ENCODE assay signal across 2 cellular contexts in the genomic region with DNA sequence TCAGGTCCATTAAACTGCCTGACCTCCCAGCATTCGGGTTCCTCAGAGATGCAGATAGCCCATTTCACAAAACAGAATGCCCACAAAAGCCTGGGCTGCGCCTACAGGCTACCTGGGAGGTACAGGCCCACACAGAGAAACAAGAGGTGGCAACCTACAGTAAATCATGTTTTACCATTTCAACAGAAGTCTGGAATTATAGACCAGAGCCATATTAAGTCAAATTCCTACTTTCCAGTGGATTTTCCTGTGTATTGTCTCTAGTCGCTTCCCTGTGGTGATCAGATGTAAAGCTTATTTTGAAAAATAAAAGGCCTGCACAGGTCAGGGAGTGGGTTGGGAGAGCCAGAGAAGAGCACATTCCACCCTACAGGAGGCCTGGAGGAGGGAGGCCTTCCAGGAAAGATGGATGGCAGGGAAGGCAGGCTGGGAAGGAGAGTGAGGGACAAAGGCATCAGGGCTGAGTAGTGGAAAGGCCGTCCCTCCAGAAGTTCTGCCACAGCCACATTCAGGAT.
TF ChIP-seq lines count a peak whose summit lies in the region.

No MANE protein-coding gene starts in this region.

TF ChIP-seq in HepG2, 621 proteins besides CTCF, POLR2A, EP300 and RAD21:
- peak; percentile 61 for TF ChIP-seq TEAD3 (CRISPR knock-in tag; optimal IDR thresholded peaks at IDR 0.05; ENCODE audit: borderline replicate concordance)
- TF ChIP-seq ZBTB7B (CRISPR knock-in tag; IDR thresholded peaks at IDR 0.05), result no peak

TF ChIP-seq in H1, 55 proteins besides CTCF, POLR2A, EP300 and RAD21:
- TF ChIP-seq TEAD4 (IDR thresholded peaks at IDR 0.05; ENCODE audit: low read depth, low read length), result peak; percentile 96
- no peak for TF ChIP-seq SP1 (IDR thresholded peaks at IDR 0.05; ENCODE audit: low read depth, low read length)
- no peak for TF ChIP-seq MAFK (IDR thresholded peaks at IDR 0.05; ENCODE audit: low read depth, low read length)
- no peak for TF ChIP-seq POLR2AphosphoS5 (IDR thresholded peaks at IDR 0.05; ENCODE audit: low read depth, low read length)
- TF ChIP-seq SP4 (IDR thresholded peaks at IDR 0.05; ENCODE audit: low read length), result no peak
- TF ChIP-seq FOSL1 (IDR thresholded peaks at IDR 0.05; ENCODE audit: insufficient read depth, low read depth, low read length), result no peak
- TF ChIP-seq, protein P1, sequence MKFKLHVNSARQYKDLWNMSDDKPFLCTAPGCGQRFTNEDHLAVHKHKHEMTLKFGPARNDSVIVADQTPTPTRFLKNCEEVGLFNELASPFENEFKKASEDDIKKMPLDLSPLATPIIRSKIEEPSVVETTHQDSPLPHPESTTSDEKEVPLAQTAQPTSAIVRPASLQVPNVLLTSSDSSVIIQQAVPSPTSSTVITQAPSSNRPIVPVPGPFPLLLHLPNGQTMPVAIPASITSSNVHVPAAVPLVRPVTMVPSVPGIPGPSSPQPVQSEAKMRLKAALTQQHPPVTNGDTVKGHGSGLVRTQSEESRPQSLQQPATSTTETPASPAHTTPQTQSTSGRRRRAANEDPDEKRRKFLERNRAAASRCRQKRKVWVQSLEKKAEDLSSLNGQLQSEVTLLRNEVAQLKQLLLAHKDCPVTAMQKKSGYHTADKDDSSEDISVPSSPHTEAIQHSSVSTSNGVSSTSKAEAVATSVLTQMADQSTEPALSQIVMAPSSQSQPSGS (IDR thresholded peaks at IDR 0.05; ENCODE audit: low read length), result no peak
- TF ChIP-seq EGR1 (IDR thresholded peaks at IDR 0.05; ENCODE audit: borderline replicate concordance, low read depth, low read length), result no peak
- no peak for TF ChIP-seq CREB1 (IDR thresholded peaks at IDR 0.05)
- TF ChIP-seq, protein P2, sequence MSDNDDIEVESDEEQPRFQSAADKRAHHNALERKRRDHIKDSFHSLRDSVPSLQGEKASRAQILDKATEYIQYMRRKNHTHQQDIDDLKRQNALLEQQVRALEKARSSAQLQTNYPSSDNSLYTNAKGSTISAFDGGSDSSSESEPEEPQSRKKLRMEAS (IDR thresholded peaks at IDR 0.05), result 0 out of 2 replicates have a peak, but pooled peaks have one; percentile 4
- peak; percentile 29; the same call in 1 of the 2 replicates for TF ChIP-seq TBP (IDR thresholded peaks at IDR 0.05; ENCODE audit: low read depth, low read length)
- TF ChIP-seq SIX5 (IDR thresholded peaks at IDR 0.05; ENCODE audit: low read depth, low read length), result no peak
- TF ChIP-seq GTF2F1 (IDR thresholded peaks at IDR 0.05; ENCODE audit: borderline replicate concordance, low read depth, low read length), result no peak
- peak; percentile 75 for TF ChIP-seq NANOG (IDR thresholded peaks at IDR 0.05; ENCODE audit: insufficient read depth, low read depth, low read length, poor library complexity, severe bottlenecking)
- no peak for TF ChIP-seq CHD1 (IDR thresholded peaks at IDR 0.05; ENCODE audit: low read depth, low read length)
- no peak for TF ChIP-seq KDM4A (IDR thresholded peaks at IDR 0.05; ENCODE audit: low read depth, low read length, severe bottlenecking)
- TF ChIP-seq CBX5 (IDR thresholded peaks at IDR 0.05; ENCODE audit: low read depth, low read length), result no peak
- no peak for TF ChIP-seq BRCA1 (IDR thresholded peaks at IDR 0.05; ENCODE audit: low read depth, low read length)
- no peak for TF ChIP-seq SRF (IDR thresholded peaks at IDR 0.05; ENCODE audit: low read depth, low read length)
- no peak for TF ChIP-seq CEBPB (IDR thresholded peaks at IDR 0.05; ENCODE audit: low read depth, low read length)
- no peak; the same call in 1 of the 2 replicates for TF ChIP-seq KDM1A (IDR thresholded peaks at IDR 0.05; ENCODE audit: borderline replicate concordance, low read length)
- no peak for TF ChIP-seq SIRT6 (IDR thresholded peaks at IDR 0.05; ENCODE audit: low read length)
- TF ChIP-seq RFX5 (IDR thresholded peaks at IDR 0.05; ENCODE audit: borderline replicate concordance, low read depth, low read length), result no peak
- TF ChIP-seq POU5F1 (IDR thresholded peaks at IDR 0.05; ENCODE audit: low read depth, low read length), result no peak
- no peak for TF ChIP-seq JUN (IDR thresholded peaks at IDR 0.05; ENCODE audit: low read depth, low read length)
- 0 out of 2 replicates have a peak, but pooled peaks have one; percentile 26 for TF ChIP-seq CHD2 (IDR thresholded peaks at IDR 0.05; ENCODE audit: low read length)
- TF ChIP-seq YY1 (IDR thresholded peaks at IDR 0.05; ENCODE audit: low read depth, low read length), result peak; percentile 80
- TF ChIP-seq GABPA (IDR thresholded peaks at IDR 0.05; ENCODE audit: borderline replicate concordance, insufficient read depth, low read length), result no peak
- TF ChIP-seq, protein P3, sequence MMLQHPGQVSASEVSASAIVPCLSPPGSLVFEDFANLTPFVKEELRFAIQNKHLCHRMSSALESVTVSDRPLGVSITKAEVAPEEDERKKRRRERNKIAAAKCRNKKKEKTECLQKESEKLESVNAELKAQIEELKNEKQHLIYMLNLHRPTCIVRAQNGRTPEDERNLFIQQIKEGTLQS (IDR thresholded peaks at IDR 0.05; ENCODE audit: insufficient read depth, low read depth, low read length), result no peak
- no peak for TF ChIP-seq HDAC6 (IDR thresholded peaks at IDR 0.05; ENCODE audit: low read depth, low read length)
- peak; percentile 67 for TF ChIP-seq ASH2L (IDR thresholded peaks at IDR 0.05; ENCODE audit: low read length)
- TF ChIP-seq BACH1 (IDR thresholded peaks at IDR 0.05; ENCODE audit: low read length), result peak; percentile 43; the same call in 1 of the 2 replicates
- TF ChIP-seq, protein P4, sequence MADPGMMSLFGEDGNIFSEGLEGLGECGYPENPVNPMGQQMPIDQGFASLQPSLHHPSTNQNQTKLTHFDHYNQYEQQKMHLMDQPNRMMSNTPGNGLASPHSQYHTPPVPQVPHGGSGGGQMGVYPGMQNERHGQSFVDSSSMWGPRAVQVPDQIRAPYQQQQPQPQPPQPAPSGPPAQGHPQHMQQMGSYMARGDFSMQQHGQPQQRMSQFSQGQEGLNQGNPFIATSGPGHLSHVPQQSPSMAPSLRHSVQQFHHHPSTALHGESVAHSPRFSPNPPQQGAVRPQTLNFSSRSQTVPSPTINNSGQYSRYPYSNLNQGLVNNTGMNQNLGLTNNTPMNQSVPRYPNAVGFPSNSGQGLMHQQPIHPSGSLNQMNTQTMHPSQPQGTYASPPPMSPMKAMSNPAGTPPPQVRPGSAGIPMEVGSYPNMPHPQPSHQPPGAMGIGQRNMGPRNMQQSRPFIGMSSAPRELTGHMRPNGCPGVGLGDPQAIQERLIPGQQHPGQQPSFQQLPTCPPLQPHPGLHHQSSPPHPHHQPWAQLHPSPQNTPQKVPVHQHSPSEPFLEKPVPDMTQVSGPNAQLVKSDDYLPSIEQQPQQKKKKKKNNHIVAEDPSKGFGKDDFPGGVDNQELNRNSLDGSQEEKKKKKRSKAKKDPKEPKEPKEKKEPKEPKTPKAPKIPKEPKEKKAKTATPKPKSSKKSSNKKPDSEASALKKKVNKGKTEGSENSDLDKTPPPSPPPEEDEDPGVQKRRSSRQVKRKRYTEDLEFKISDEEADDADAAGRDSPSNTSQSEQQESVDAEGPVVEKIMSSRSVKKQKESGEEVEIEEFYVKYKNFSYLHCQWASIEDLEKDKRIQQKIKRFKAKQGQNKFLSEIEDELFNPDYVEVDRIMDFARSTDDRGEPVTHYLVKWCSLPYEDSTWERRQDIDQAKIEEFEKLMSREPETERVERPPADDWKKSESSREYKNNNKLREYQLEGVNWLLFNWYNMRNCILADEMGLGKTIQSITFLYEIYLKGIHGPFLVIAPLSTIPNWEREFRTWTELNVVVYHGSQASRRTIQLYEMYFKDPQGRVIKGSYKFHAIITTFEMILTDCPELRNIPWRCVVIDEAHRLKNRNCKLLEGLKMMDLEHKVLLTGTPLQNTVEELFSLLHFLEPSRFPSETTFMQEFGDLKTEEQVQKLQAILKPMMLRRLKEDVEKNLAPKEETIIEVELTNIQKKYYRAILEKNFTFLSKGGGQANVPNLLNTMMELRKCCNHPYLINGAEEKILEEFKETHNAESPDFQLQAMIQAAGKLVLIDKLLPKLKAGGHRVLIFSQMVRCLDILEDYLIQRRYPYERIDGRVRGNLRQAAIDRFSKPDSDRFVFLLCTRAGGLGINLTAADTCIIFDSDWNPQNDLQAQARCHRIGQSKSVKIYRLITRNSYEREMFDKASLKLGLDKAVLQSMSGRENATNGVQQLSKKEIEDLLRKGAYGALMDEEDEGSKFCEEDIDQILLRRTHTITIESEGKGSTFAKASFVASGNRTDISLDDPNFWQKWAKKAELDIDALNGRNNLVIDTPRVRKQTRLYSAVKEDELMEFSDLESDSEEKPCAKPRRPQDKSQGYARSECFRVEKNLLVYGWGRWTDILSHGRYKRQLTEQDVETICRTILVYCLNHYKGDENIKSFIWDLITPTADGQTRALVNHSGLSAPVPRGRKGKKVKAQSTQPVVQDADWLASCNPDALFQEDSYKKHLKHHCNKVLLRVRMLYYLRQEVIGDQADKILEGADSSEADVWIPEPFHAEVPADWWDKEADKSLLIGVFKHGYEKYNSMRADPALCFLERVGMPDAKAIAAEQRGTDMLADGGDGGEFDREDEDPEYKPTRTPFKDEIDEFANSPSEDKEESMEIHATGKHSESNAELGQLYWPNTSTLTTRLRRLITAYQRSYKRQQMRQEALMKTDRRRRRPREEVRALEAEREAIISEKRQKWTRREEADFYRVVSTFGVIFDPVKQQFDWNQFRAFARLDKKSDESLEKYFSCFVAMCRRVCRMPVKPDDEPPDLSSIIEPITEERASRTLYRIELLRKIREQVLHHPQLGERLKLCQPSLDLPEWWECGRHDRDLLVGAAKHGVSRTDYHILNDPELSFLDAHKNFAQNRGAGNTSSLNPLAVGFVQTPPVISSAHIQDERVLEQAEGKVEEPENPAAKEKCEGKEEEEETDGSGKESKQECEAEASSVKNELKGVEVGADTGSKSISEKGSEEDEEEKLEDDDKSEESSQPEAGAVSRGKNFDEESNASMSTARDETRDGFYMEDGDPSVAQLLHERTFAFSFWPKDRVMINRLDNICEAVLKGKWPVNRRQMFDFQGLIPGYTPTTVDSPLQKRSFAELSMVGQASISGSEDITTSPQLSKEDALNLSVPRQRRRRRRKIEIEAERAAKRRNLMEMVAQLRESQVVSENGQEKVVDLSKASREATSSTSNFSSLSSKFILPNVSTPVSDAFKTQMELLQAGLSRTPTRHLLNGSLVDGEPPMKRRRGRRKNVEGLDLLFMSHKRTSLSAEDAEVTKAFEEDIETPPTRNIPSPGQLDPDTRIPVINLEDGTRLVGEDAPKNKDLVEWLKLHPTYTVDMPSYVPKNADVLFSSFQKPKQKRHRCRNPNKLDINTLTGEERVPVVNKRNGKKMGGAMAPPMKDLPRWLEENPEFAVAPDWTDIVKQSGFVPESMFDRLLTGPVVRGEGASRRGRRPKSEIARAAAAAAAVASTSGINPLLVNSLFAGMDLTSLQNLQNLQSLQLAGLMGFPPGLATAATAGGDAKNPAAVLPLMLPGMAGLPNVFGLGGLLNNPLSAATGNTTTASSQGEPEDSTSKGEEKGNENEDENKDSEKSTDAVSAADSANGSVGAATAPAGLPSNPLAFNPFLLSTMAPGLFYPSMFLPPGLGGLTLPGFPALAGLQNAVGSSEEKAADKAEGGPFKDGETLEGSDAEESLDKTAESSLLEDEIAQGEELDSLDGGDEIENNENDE (IDR thresholded peaks at IDR 0.05; ENCODE audit: insufficient replicate concordance, low read length), result peak; percentile 73
- TF ChIP-seq TCF12 (IDR thresholded peaks at IDR 0.05; ENCODE audit: low read depth, low read length), result no peak
- TF ChIP-seq SP2 (IDR thresholded peaks at IDR 0.05; ENCODE audit: low read length), result no peak
- no peak for TF ChIP-seq NRF1 (IDR thresholded peaks at IDR 0.05; ENCODE audit: low read depth, low read length)
- TF ChIP-seq KDM5A (IDR thresholded peaks at IDR 0.05; ENCODE audit: low read length), result no peak
- TF ChIP-seq RXRA (IDR thresholded peaks at IDR 0.05; ENCODE audit: insufficient read depth, low read depth, low read length), result no peak
- no peak for TF ChIP-seq JUND (IDR thresholded peaks at IDR 0.05; ENCODE audit: low read length)
- TF ChIP-seq TAF1 (IDR thresholded peaks at IDR 0.05; ENCODE audit: low read depth, low read length), result no peak
- TF ChIP-seq ZNF274 (IDR thresholded peaks at IDR 0.05; ENCODE audit: borderline replicate concordance, extremely low read depth, low read length), result no peak
- TF ChIP-seq CBX8 (IDR thresholded peaks at IDR 0.05; ENCODE audit: borderline replicate concordance, low read depth, low read length), result no peak
- TF ChIP-seq, protein P5, sequence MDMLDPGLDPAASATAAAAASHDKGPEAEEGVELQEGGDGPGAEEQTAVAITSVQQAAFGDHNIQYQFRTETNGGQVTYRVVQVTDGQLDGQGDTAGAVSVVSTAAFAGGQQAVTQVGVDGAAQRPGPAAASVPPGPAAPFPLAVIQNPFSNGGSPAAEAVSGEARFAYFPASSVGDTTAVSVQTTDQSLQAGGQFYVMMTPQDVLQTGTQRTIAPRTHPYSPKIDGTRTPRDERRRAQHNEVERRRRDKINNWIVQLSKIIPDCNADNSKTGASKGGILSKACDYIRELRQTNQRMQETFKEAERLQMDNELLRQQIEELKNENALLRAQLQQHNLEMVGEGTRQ (IDR thresholded peaks at IDR 0.05; ENCODE audit: low read length), result no peak
- no peak for TF ChIP-seq SIN3A (conservative IDR thresholded peaks at IDR 0.05 in 1 of 2, IDR thresholded peaks at IDR 0.05 in 1 of 2; ENCODE audit: low read depth in 1 of 2, low read length in 2 of 2)
- TF ChIP-seq PHF8 (conservative IDR thresholded peaks at IDR 0.05; ENCODE audit: low read depth, low read length), result no peak
- TF ChIP-seq SUZ12 (IDR thresholded peaks at IDR 0.05; ENCODE audit: low read length), result no peak
- no peak for TF ChIP-seq RNF2 (IDR thresholded peaks at IDR 0.05; ENCODE audit: borderline replicate concordance, low read depth, low read length, missing control alignments, poor library complexity, severe bottlenecking)
- TF ChIP-seq EZH2 (IDR thresholded peaks at IDR 0.05; ENCODE audit: low read depth, low read length, severe bottlenecking), result no peak
- TF ChIP-seq SAP30 (IDR thresholded peaks at IDR 0.05; ENCODE audit: insufficient read depth, insufficient replicate concordance, low read length), result no peak
- peak; percentile 96 to 100 for TF ChIP-seq HDAC2 (IDR thresholded peaks at IDR 0.05; ENCODE audit: borderline replicate concordance in 1 of 2, low read depth in 2 of 2, low read length in 2 of 2)
- TF ChIP-seq, protein P6, sequence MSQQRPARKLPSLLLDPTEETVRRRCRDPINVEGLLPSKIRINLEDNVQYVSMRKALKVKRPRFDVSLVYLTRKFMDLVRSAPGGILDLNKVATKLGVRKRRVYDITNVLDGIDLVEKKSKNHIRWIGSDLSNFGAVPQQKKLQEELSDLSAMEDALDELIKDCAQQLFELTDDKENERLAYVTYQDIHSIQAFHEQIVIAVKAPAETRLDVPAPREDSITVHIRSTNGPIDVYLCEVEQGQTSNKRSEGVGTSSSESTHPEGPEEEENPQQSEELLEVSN (IDR thresholded peaks at IDR 0.05), result no peak
- no peak for TF ChIP-seq TAF7 (optimal IDR thresholded peaks at IDR 0.05; ENCODE audit: borderline replicate concordance, low read depth, low read length)
- 0 out of 2 replicates have a peak, but pooled peaks have one; percentile 10 for TF ChIP-seq RBBP5 (IDR thresholded peaks at IDR 0.05; ENCODE audit: borderline replicate concordance, low read depth, low read length)
- TF ChIP-seq BCL11A (IDR thresholded peaks at IDR 0.05; ENCODE audit: low read depth in 2 of 2, low read length in 2 of 2), result peak; percentile 0 to 32
- TF ChIP-seq CTBP2 (IDR thresholded peaks at IDR 0.05; ENCODE audit: borderline replicate concordance, insufficient read depth, insufficient read length, low read length), result peak; percentile 79
